ENCODE assay signal across 1 cellular context in genomic region chrX:20116087-20116574, GRCh38.
TF ChIP-seq lines count a peak whose summit lies in the region.

No MANE protein-coding gene starts in this region.

TF ChIP-seq in H1, 55 proteins besides CTCF, POLR2A, EP300 and RAD21:
- TF ChIP-seq MAFK (IDR thresholded peaks at IDR 0.05; ENCODE audit: low read depth, low read length) (no peak), TBP (IDR thresholded peaks at IDR 0.05; ENCODE audit: low read depth, low read length) (peak; percentile 28; the same call in 1 of the 2 replicates), MAX (IDR thresholded peaks at IDR 0.05) (peak; percentile 71), E2F6 (IDR thresholded peaks at IDR 0.05) (peak; percentile 88)
